1 cellular context compared by ENCODE assay signal in the genomic region with DNA sequence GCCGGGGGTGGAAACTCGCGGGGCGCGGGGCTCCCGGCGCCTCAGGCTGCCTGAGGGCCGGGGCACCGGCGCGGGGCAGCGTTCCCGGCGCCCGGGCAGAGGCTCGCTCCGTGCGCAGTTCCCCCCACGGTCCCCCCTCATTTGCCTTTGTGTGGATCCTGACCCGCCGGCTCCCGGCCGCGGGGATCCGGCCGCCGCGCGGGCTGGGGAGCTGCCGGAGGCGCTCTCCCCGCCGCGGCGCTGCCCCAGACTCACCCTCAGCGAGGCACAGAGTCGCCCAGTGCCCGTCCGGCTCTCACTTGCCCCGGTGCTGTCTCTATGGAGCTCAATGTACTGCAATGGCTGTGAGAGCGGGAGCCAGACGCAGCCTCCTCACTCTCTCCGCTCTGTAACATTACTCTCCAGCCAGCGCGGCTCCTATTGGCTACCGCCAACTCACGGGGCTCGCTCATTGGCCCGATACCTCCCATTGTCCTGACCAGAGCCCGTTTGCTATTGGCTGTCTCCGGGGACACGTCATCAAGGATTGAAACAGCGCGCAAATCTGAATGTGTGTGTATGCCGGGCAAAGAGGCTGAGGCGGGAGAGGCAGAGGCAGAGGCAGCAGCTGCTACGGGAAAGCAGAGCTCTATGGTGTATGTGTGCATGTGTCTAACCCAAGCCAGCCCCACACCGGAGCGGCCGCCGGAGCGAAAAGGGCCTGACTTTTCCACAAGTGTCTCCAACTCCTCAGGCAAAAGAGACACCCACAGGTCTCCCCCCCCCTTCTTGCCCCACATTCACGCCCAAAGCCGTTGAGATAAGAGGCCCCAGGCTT.
TF ChIP-seq lines count a peak whose summit lies in the region.

HMGB1 (minus strand) TSS at position 396 of the 817 bp plus-strand sequence. CDS start 2,256 bp downstream, outside the sequence.

TF ChIP-seq in HepG2, 621 proteins besides CTCF, POLR2A, EP300 and RAD21 (continued from another document and continues in another):
- no peak for TF ChIP-seq ELK4 (CRISPR knock-in tag; IDR thresholded peaks at IDR 0.05; ENCODE audit: borderline replicate concordance)
- peak; percentile 94 for TF ChIP-seq BORCS8-MEF2B (CRISPR knock-in tag; IDR thresholded peaks at IDR 0.05)
- TF ChIP-seq, protein P1, sequence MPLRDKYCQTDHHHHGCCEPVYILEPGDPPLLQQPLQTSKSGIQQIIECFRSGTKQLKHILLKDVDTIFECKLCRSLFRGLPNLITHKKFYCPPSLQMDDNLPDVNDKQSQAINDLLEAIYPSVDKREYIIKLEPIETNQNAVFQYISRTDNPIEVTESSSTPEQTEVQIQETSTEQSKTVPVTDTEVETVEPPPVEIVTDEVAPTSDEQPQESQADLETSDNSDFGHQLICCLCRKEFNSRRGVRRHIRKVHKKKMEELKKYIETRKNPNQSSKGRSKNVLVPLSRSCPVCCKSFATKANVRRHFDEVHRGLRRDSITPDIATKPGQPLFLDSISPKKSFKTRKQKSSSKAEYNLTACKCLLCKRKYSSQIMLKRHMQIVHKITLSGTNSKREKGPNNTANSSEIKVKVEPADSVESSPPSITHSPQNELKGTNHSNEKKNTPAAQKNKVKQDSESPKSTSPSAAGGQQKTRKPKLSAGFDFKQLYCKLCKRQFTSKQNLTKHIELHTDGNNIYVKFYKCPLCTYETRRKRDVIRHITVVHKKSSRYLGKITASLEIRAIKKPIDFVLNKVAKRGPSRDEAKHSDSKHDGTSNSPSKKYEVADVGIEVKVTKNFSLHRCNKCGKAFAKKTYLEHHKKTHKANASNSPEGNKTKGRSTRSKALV (CRISPR knock-in tag; IDR thresholded peaks at IDR 0.05), result no peak
- peak; percentile 74 for TF ChIP-seq SP2 (CRISPR knock-in tag; IDR thresholded peaks at IDR 0.05)
- no peak for TF ChIP-seq ZNF274 (CRISPR knock-in tag; IDR thresholded peaks at IDR 0.05)
- no peak for TF ChIP-seq ZNF143 (CRISPR knock-in tag; IDR thresholded peaks at IDR 0.05)
- TF ChIP-seq, protein P2, sequence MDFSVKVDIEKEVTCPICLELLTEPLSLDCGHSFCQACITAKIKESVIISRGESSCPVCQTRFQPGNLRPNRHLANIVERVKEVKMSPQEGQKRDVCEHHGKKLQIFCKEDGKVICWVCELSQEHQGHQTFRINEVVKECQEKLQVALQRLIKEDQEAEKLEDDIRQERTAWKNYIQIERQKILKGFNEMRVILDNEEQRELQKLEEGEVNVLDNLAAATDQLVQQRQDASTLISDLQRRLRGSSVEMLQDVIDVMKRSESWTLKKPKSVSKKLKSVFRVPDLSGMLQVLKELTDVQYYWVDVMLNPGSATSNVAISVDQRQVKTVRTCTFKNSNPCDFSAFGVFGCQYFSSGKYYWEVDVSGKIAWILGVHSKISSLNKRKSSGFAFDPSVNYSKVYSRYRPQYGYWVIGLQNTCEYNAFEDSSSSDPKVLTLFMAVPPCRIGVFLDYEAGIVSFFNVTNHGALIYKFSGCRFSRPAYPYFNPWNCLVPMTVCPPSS (IDR thresholded peaks at IDR 0.05), result no peak
- no peak for TF ChIP-seq RXRB (CRISPR knock-in tag; IDR thresholded peaks at IDR 0.05; ENCODE audit: borderline replicate concordance)
- no peak for TF ChIP-seq GTF2F1 (IDR thresholded peaks at IDR 0.05; ENCODE audit: low read length)
- TF ChIP-seq PHB2 (IDR thresholded peaks at IDR 0.05; ENCODE audit: partially characterized antibody), result no peak
- no peak for TF ChIP-seq ZNF225 (CRISPR knock-in tag; IDR thresholded peaks at IDR 0.05)
- TF ChIP-seq SRSF1 (optimal IDR thresholded peaks at IDR 0.05; ENCODE audit: low read depth, low read length), result no peak
- TF ChIP-seq ZBTB7B (CRISPR knock-in tag; IDR thresholded peaks at IDR 0.05), result no peak
- no peak for TF ChIP-seq MATR3 (CRISPR knock-in tag; IDR thresholded peaks at IDR 0.05)
- TF ChIP-seq ZNF354B (CRISPR knock-in tag; IDR thresholded peaks at IDR 0.05), result no peak
- no peak for TF ChIP-seq GFI1 (CRISPR knock-in tag; IDR thresholded peaks at IDR 0.05; ENCODE audit: borderline replicate concordance)
- TF ChIP-seq NR3C1 (CRISPR knock-in tag; IDR thresholded peaks at IDR 0.05), result no peak
- no peak for TF ChIP-seq ZNF549 (CRISPR knock-in tag; IDR thresholded peaks at IDR 0.05)
- TF ChIP-seq FOXA1 (IDR thresholded peaks at IDR 0.05), result no peak
- TF ChIP-seq FOXA1 (CRISPR knock-in tag; IDR thresholded peaks at IDR 0.05), result no peak
- no peak for TF ChIP-seq NR2F2 (IDR thresholded peaks at IDR 0.05; ENCODE audit: borderline replicate concordance, low read depth)
- TF ChIP-seq SCMH1 (CRISPR knock-in tag; IDR thresholded peaks at IDR 0.05; ENCODE audit: borderline replicate concordance), result no peak
- peak; percentile 57; the same call in 1 of the 2 replicates for TF ChIP-seq HDAC2 (CRISPR knock-in tag; IDR thresholded peaks at IDR 0.05)
- no peak for TF ChIP-seq PRPF4 (IDR thresholded peaks at IDR 0.05; ENCODE audit: low read depth, low read length, poor library complexity, severe bottlenecking)
- no peak for TF ChIP-seq ZNF678 (CRISPR knock-in tag; IDR thresholded peaks at IDR 0.05)
- TF ChIP-seq DMAP1 (CRISPR knock-in tag; IDR thresholded peaks at IDR 0.05), result peak; percentile 67; the same call in 1 of the 2 replicates
- TF ChIP-seq, protein P3, sequence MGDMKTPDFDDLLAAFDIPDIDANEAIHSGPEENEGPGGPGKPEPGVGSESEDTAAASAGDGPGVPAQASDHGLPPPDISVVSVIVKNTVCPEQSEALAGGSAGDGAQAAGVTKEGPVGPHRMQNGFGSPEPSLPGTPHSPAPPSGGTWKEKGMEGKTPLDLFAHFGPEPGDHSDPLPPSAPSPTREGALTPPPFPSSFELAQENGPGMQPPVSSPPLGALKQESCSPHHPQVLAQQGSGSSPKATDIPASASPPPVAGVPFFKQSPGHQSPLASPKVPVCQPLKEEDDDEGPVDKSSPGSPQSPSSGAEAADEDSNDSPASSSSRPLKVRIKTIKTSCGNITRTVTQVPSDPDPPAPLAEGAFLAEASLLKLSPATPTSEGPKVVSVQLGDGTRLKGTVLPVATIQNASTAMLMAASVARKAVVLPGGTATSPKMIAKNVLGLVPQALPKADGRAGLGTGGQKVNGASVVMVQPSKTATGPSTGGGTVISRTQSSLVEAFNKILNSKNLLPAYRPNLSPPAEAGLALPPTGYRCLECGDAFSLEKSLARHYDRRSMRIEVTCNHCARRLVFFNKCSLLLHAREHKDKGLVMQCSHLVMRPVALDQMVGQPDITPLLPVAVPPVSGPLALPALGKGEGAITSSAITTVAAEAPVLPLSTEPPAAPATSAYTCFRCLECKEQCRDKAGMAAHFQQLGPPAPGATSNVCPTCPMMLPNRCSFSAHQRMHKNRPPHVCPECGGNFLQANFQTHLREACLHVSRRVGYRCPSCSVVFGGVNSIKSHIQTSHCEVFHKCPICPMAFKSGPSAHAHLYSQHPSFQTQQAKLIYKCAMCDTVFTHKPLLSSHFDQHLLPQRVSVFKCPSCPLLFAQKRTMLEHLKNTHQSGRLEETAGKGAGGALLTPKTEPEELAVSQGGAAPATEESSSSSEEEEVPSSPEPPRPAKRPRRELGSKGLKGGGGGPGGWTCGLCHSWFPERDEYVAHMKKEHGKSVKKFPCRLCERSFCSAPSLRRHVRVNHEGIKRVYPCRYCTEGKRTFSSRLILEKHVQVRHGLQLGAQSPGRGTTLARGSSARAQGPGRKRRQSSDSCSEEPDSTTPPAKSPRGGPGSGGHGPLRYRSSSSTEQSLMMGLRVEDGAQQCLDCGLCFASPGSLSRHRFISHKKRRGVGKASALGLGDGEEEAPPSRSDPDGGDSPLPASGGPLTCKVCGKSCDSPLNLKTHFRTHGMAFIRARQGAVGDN (CRISPR knock-in tag; IDR thresholded peaks at IDR 0.05), result peak; percentile 77
- TF ChIP-seq RFX1 (IDR thresholded peaks at IDR 0.05), result no peak
- no peak for TF ChIP-seq HNF4A (CRISPR knock-in tag; IDR thresholded peaks at IDR 0.05)
- TF ChIP-seq POGK (CRISPR knock-in tag; conservative IDR thresholded peaks at IDR 0.05), result peak; percentile 75; the same call in 1 of the 2 replicates
- TF ChIP-seq ZSCAN22 (CRISPR knock-in tag; IDR thresholded peaks at IDR 0.05), result no peak
- no peak for TF ChIP-seq PRDM4 (CRISPR knock-in tag; IDR thresholded peaks at IDR 0.05; ENCODE audit: borderline replicate concordance)
- 0 out of 2 replicates have a peak, but pooled peaks have one; percentile 38 for TF ChIP-seq KDM5A (IDR thresholded peaks at IDR 0.05; ENCODE audit: borderline replicate concordance, low read length)
- no peak for TF ChIP-seq FOXJ3 (CRISPR knock-in tag; IDR thresholded peaks at IDR 0.05; ENCODE audit: borderline replicate concordance)
- TF ChIP-seq ZNF326 (CRISPR knock-in tag; IDR thresholded peaks at IDR 0.05; ENCODE audit: borderline replicate concordance), result no peak
- 0 out of 2 replicates have a peak, but pooled peaks have one; percentile 61 for TF ChIP-seq ARNT2 (CRISPR knock-in tag; IDR thresholded peaks at IDR 0.05; ENCODE audit: low read depth)
- no peak for TF ChIP-seq MTA1 (CRISPR knock-in tag; IDR thresholded peaks at IDR 0.05; ENCODE audit: borderline replicate concordance)
- TF ChIP-seq ZNF879 (CRISPR knock-in tag; IDR thresholded peaks at IDR 0.05), result no peak
- TF ChIP-seq ELF3 (CRISPR knock-in tag; IDR thresholded peaks at IDR 0.05), result no peak
- no peak for TF ChIP-seq SRF (IDR thresholded peaks at IDR 0.05; ENCODE audit: low read depth, low read length)
- TF ChIP-seq ZNF263 (CRISPR knock-in tag; IDR thresholded peaks at IDR 0.05), result no peak
- TF ChIP-seq ZNF703 (CRISPR knock-in tag; IDR thresholded peaks at IDR 0.05; ENCODE audit: borderline replicate concordance), result no peak
- TF ChIP-seq SMAD1 (CRISPR knock-in tag; IDR thresholded peaks at IDR 0.05; ENCODE audit: borderline replicate concordance, low read depth), result no peak
- TF ChIP-seq CBX2 (IDR thresholded peaks at IDR 0.05; ENCODE audit: low read depth, low read length), result no peak
- TF ChIP-seq CBX2 (CRISPR knock-in tag; IDR thresholded peaks at IDR 0.05; ENCODE audit: low read depth), result no peak
- TF ChIP-seq GATA4 (IDR thresholded peaks at IDR 0.05; ENCODE audit: borderline replicate concordance, low read depth), result no peak
- TF ChIP-seq KDM2A (CRISPR knock-in tag; IDR thresholded peaks at IDR 0.05; ENCODE audit: borderline replicate concordance, low read depth), result no peak
- TF ChIP-seq LBX2 (CRISPR knock-in tag; IDR thresholded peaks at IDR 0.05; ENCODE audit: borderline replicate concordance), result peak; percentile 32; the same call in 1 of the 2 replicates
- no peak for TF ChIP-seq ZMYM3 (CRISPR knock-in tag; IDR thresholded peaks at IDR 0.05)
- no peak for TF ChIP-seq ATM (IDR thresholded peaks at IDR 0.05; ENCODE audit: borderline replicate concordance)
- no peak for TF ChIP-seq MIXL1 (CRISPR knock-in tag; IDR thresholded peaks at IDR 0.05)
- no peak for TF ChIP-seq ZNF264 (CRISPR knock-in tag; IDR thresholded peaks at IDR 0.05)
- no peak for TF ChIP-seq HMG20B (CRISPR knock-in tag; conservative IDR thresholded peaks at IDR 0.05)
- TF ChIP-seq MTA3 (CRISPR knock-in tag; IDR thresholded peaks at IDR 0.05), result no peak
- peak; percentile 87; the same call in 1 of the 2 replicates for TF ChIP-seq FOXK1 (CRISPR knock-in tag; IDR thresholded peaks at IDR 0.05; ENCODE audit: borderline replicate concordance, low read depth)
- no peak for TF ChIP-seq MTF1 (CRISPR knock-in tag; IDR thresholded peaks at IDR 0.05)
